Comparison of ENCODE assay signal across 8 cellular contexts in the genomic region with DNA sequence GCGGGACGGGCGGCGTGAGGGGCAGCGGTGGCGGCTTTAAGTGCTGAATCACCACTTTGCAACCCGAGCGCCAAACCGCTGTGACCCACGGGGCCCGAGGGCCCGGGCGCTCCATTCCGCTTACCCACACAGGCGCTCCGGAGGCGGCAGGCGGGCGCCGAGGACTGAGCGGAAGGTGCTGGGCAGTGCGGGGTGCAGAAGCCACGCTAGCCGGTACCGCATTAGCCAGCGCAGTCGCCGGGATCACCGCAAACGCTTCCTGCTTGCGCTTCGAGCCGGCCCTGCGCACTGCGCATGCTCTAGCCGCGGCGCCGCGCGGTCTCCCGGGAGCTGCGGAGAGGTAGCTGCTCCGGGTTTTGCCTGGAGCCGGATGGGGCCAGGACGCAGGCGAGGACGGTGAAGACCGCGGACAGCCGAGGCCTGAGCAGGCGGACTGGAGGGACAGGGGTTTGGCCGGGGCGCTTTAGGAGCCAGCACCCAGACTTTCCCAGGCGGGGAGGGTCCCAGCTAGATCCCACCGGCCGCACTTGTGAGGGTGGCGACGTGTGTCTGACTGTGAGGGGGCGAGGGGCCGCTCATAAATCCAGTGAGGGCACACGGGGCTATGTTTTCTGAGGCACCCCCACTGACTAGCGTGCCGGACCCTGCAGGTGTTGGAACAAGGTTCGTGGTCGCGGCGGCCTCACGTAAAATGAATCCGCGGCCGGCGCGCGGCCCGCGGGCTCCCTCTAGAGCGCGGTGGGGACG. TPM values are rescaled to one million over a fixed set of nuclear protein-coding genes. Genes with fewer than 3 reads are reported as not detected.
DNase-seq lines count a peak whose midpoint lies in the region; ATAC-seq, FAIRE-seq and TF ChIP-seq lines count a peak whose summit lies in the region.

A gene (minus strand): TSS at position 296 of the 747 bp plus-strand sequence. CDS start 74 bp downstream, at position 222.

- H3K36me3 Mint-ChIP-seq in T-helper 2 cell treated with Interferon-gamma antibody and Interleukin-4, amounts not matched to agents 5 μg/mL and 100 μg/mL, for 36 hours (ENCODE audit: low read depth): peaks cover 9% of the 10 kb centered on the region
- H3K36me3 Mint-ChIP-seq in astrocyte (ENCODE audit: low read depth, unreplicated experiment): no peaks in the 10 kb centered on the region

- H3K4me3 ChIP-seq in astrocyte (ENCODE audit: insufficient read depth, low read depth, low read length): peak within 1 kb of the TSS; percentile 73

- FAIRE-seq in GM12891 (lab: Jason Lieb, UNC) (peak; percentile 95), astrocyte (lab: Jason Lieb, UNC) (no peak)

- H3K36me3 ChIP-seq in astrocyte (ENCODE audit: insufficient read depth, low read length): peaks cover 5% of the 10 kb centered on the region

- peaks cover 3% of the 10 kb centered on the region for H3K27me3 Mint-ChIP-seq in T-helper 2 cell treated with Interferon-gamma antibody and Interleukin-4, amounts not matched to agents 5 μg/mL and 100 μg/mL, for 36 hours (ENCODE audit: low read depth)
- H3K27me3 Mint-ChIP-seq in astrocyte (ENCODE audit: low read depth, unreplicated experiment): no peaks in the 10 kb centered on the region

- TF ChIP-seq CTCF in astrocyte (IDR thresholded peaks at IDR 0.05; ENCODE audit: insufficient read depth, low read depth, low read length): no peak

- 0 out of 2 replicates have a peak, but pooled peaks have one; percentile 39 for TF ChIP-seq POLR2A in GM12891 (IDR thresholded peaks at IDR 0.05; ENCODE audit: low read depth, low read length)

- peaks cover 32% of the 10 kb centered on the region for H3K79me2 ChIP-seq in astrocyte (ENCODE audit: insufficient read depth, low read length)

- no peaks in the 10 kb centered on the region for H3K9me3 ChIP-seq in astrocyte (ENCODE audit: insufficient read depth, low read depth, low read length)

- peak within 1 kb of the TSS; percentile 88 for H3K4me3 Mint-ChIP-seq in T-helper 2 cell treated with Interferon-gamma antibody and Interleukin-4, amounts not matched to agents 5 μg/mL and 100 μg/mL, for 36 hours
- peak within 1 kb of the TSS; percentile 89 for H3K4me3 Mint-ChIP-seq in astrocyte (ENCODE audit: unreplicated experiment)

- no peaks in the 10 kb centered on the region for H3K9me3 Mint-ChIP-seq in T-helper 2 cell treated with Interferon-gamma antibody and Interleukin-4, amounts not matched to agents 5 μg/mL and 100 μg/mL, for 36 hours
- H3K9me3 Mint-ChIP-seq in astrocyte (ENCODE audit: unreplicated experiment): no peaks in the 10 kb centered on the region

- peak within 1 kb of the TSS; percentile 88 for H3K9ac ChIP-seq in astrocyte (ENCODE audit: low read length)

- ATAC-seq in HG02623 (IDR thresholded peaks at IDR 0.05; ENCODE audit: unreplicated experiment): peak; percentile 56

- peak within 1 kb of the TSS; percentile 89 for H2AFZ ChIP-seq in astrocyte (ENCODE audit: low read depth, low read length)

- H3K27ac ChIP-seq in astrocyte (ENCODE audit: low read depth, low read length): peak within 1 kb of the TSS; percentile 88

- peak within 1 kb of the TSS; percentile 94 for H3K4me2 ChIP-seq in astrocyte (ENCODE audit: low read length)

- peak; percentile 80 for DNase-seq in GM12891 (ENCODE audit: insufficient read length, low spot score)
- DNase-seq in NCI-H1105 treated with DMSO at 0.1 percent for 48 hours (lab: John Stamatoyannopoulos, UW): peak; percentile 62
- DNase-seq in T-helper 2 cell treated with Interferon-gamma antibody and Interleukin-4, amounts not matched to agents 5 μg/mL and 100 μg/mL, for 36 hours (ENCODE audit: low spot score): peak; percentile 85
- DNase-seq in astrocyte (ENCODE audit: low read depth): peak; percentile 91
- peak; percentile 90 for DNase-seq in hepatic stellate cell (ENCODE audit: low spot score)
- DNase-seq in retina: peak; percentile 98
- DNase-seq in OCI-M2 (lab: John Stamatoyannopoulos, UW; ENCODE audit: unreplicated experiment): no peak

- no peaks in the 10 kb centered on the region for H3K27me3 ChIP-seq in astrocyte (ENCODE audit: insufficient read depth, low read length)

- H3K27ac Mint-ChIP-seq in T-helper 2 cell treated with Interferon-gamma antibody and Interleukin-4, amounts not matched to agents 5 μg/mL and 100 μg/mL, for 36 hours: peak within 1 kb of the TSS; percentile 84
- H3K27ac Mint-ChIP-seq in astrocyte (ENCODE audit: unreplicated experiment): peak within 1 kb of the TSS; percentile 91

- H3K4me1 ChIP-seq in astrocyte (ENCODE audit: insufficient read depth, low read length): peaks cover 26% of the 10 kb centered on the region

- peaks cover 22% of the 10 kb centered on the region for H3K4me1 Mint-ChIP-seq in T-helper 2 cell treated with Interferon-gamma antibody and Interleukin-4, amounts not matched to agents 5 μg/mL and 100 μg/mL, for 36 hours (ENCODE audit: low read depth)
- peaks cover 26% of the 10 kb centered on the region for H3K4me1 Mint-ChIP-seq in astrocyte (ENCODE audit: low read depth, unreplicated experiment)

- peaks cover 34% of the 10 kb centered on the region for H4K20me1 ChIP-seq in astrocyte (ENCODE audit: insufficient read depth, low read length)

TF ChIP-seq in GM12891, 5 proteins besides CTCF, POLR2A, EP300 and RAD21:
- TF ChIP-seq SPI1 (IDR thresholded peaks at IDR 0.05; ENCODE audit: low read depth, low read length): no peak
- peak; percentile 17 for TF ChIP-seq PAX5 (IDR thresholded peaks at IDR 0.05; ENCODE audit: insufficient read depth, low read length, severe bottlenecking)
- peak; percentile 22; the same call in 1 of the 2 replicates for TF ChIP-seq TAF1 (IDR thresholded peaks at IDR 0.05; ENCODE audit: low read depth, low read length)

RNA-seq across cellular contexts. Expression of the gene that starts here (rescaled TPM):
- 9.1 TPM for polyA plus RNA-seq in GM12891 (2012; ENCODE audit: low read depth, missing spikeins)
- 31.4 and 35.9 TPM in 2 replicates for total RNA-seq in astrocyte
